ENCODE assay signal across 22 cellular contexts in the genomic region with DNA sequence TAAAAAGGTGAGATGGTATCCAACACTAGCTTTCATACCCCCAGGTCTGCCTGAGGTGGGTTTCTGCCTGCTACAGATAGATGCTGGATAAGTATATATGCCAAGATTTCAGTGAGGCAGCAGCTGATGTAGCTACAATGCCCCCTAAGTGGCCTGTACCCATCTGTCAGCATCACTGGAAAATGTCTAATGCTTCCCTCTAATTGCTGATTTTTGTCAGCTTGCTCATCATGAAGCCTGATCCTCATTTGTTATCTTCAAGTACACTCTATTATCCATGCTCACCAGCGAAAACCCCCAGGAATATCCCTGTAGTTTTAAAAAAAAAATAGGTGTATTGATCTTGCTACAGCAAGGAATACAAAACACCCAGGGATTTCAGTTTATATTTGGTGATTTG. TPM values are rescaled to one million over a fixed set of nuclear protein-coding genes. Genes with fewer than 3 reads are reported as not detected.
DNase-seq lines count a peak whose midpoint lies in the region; ATAC-seq, FAIRE-seq and TF ChIP-seq lines count a peak whose summit lies in the region.
"Had no signal": no experiment of that assay in that cellular context is flagged by ENCODE, and none has a peak within 500 bp of the region (broad histone marks: within the 10 kb centered on the region; RNA-seq: fewer than 3 reads in every experiment).

No MANE protein-coding gene starts in this region.

- H3K27me3 Mint-ChIP-seq in GM23338 (ENCODE audit: insufficient read depth, low read depth, poor library complexity) (no peaks in the 10 kb centered on the region), astrocyte (ENCODE audit: low read depth, unreplicated experiment) (no peaks in the 10 kb centered on the region)

- no peak overlapping the region for H3K9ac ChIP-seq in astrocyte (ENCODE audit: low read length)
- H3K9ac ChIP-seq: BLaER1 treated with 17β-estradiol and CSF1 and Interleukin-3, amounts not matched to agents 10 nM and 100 nM had no signal

- H3K36me3 ChIP-seq in GM23338 (ENCODE audit: insufficient read depth) (no peaks in the 10 kb centered on the region), astrocyte (ENCODE audit: insufficient read depth, low read length) (no peaks in the 10 kb centered on the region)
- H3K36me3 ChIP-seq: BLaER1 treated with 17β-estradiol and CSF1 and Interleukin-3, amounts not matched to agents 10 nM and 100 nM; HAP-1 had no signal

- DNase-seq in NCI-H82 (lab: John Stamatoyannopoulos, UW): peak; percentile 5
- no peak for DNase-seq in NCI-H82 treated with DMSO at 0.1 percent for 48 hours (lab: John Stamatoyannopoulos, UW; ENCODE audit: unreplicated experiment)
- DNase-seq in GM23338 (ENCODE audit: low spot score): no peak
- DNase-seq in astrocyte (ENCODE audit: low read depth): no peak
- no peak for DNase-seq in LoVo (ENCODE audit: low spot score)
- no peak for DNase-seq in NCI-H128 (lab: John Stamatoyannopoulos, UW; ENCODE audit: unreplicated experiment)
- DNase-seq: 8988T; Calu3; CD8-positive, alpha-beta T cell; DMS 273 treated with DMSO at 0.1 percent for 48 hours; DMS53; DND-41; EL had no signal

- no peak overlapping the region for H3K4me3 Mint-ChIP-seq in GM23338
- no peak overlapping the region for H3K4me3 Mint-ChIP-seq in astrocyte (ENCODE audit: unreplicated experiment)
- H3K4me3 Mint-ChIP-seq: CD8-positive, alpha-beta T cell had no signal

- H3K4me1 ChIP-seq in GM23338 (ENCODE audit: insufficient read depth) (no peaks in the 10 kb centered on the region), astrocyte (ENCODE audit: insufficient read depth, low read length) (no peaks in the 10 kb centered on the region)
- H3K4me1 ChIP-seq: BLaER1 treated with 17β-estradiol and CSF1 and Interleukin-3, amounts not matched to agents 10 nM and 100 nM; HAP-1 had no signal

- H3K4me1 Mint-ChIP-seq in GM23338: no peaks in the 10 kb centered on the region
- H3K4me1 Mint-ChIP-seq in astrocyte (ENCODE audit: low read depth, unreplicated experiment): peaks cover 21% of the 10 kb centered on the region

- H3K27ac Mint-ChIP-seq in GM23338: no peak overlapping the region
- H3K27ac Mint-ChIP-seq in astrocyte (ENCODE audit: unreplicated experiment): peak overlapping the region; percentile 10
- H3K27ac Mint-ChIP-seq: CD8-positive, alpha-beta T cell had no signal

- no peaks in the 10 kb centered on the region for H3F3A ChIP-seq in GM23338 (replicated peaks; ENCODE audit: low read depth)

- H4K20me1 ChIP-seq in GM23338 (replicated peaks; ENCODE audit: insufficient read depth): no peaks in the 10 kb centered on the region
- H4K20me1 ChIP-seq in astrocyte (ENCODE audit: insufficient read depth, low read length): no peaks in the 10 kb centered on the region
- H4K20me1 ChIP-seq: BLaER1 treated with 17β-estradiol and CSF1 and Interleukin-3, amounts not matched to agents 10 nM and 100 nM had no signal

- no peaks in the 10 kb centered on the region for H3K79me2 ChIP-seq in GM23338 (replicated peaks; ENCODE audit: insufficient read depth)
- no peaks in the 10 kb centered on the region for H3K79me2 ChIP-seq in astrocyte (ENCODE audit: insufficient read depth, low read length)

- H3K4me3 ChIP-seq in GM23338: no peak overlapping the region
- H3K4me3 ChIP-seq in astrocyte (ENCODE audit: insufficient read depth, low read depth, low read length): no peak overlapping the region
- H3K4me3 ChIP-seq: BLaER1 treated with 17β-estradiol and CSF1 and Interleukin-3, amounts not matched to agents 10 nM and 100 nM; HAP-1 had no signal

- H3K9me3 Mint-ChIP-seq in GM23338 (no peaks in the 10 kb centered on the region), astrocyte (ENCODE audit: unreplicated experiment) (peaks cover 2% of the 10 kb centered on the region)

- ATAC-seq in GM23338 (no peak), GM21576 (IDR thresholded peaks at IDR 0.05; ENCODE audit: unreplicated experiment) (no peak)
- ATAC-seq: CD8-positive, alpha-beta T cell had no signal

- H2AFZ ChIP-seq in GM23338 (peak overlapping the region; percentile 45; the same call in 1 of the 2 replicates), astrocyte (ENCODE audit: low read depth, low read length) (no peak overlapping the region)

- H3K4me2 ChIP-seq in GM23338 (no peak overlapping the region), astrocyte (ENCODE audit: low read length) (no peak overlapping the region)
- H3K4me2 ChIP-seq: BLaER1 treated with 17β-estradiol and CSF1 and Interleukin-3, amounts not matched to agents 10 nM and 100 nM had no signal

- no peak overlapping the region for H3K27ac ChIP-seq in GM23338 (ENCODE audit: low read depth)
- H3K27ac ChIP-seq in astrocyte (ENCODE audit: low read depth, low read length): no peak overlapping the region
- H3K27ac ChIP-seq: BLaER1 treated with 17β-estradiol and CSF1 and Interleukin-3, amounts not matched to agents 10 nM and 100 nM had no signal

- TF ChIP-seq CTCF in GM23338 (conservative IDR thresholded peaks at IDR 0.05; ENCODE audit: low read depth in 2 of 2) (no peak), astrocyte (IDR thresholded peaks at IDR 0.05; ENCODE audit: insufficient read depth, low read depth, low read length) (no peak)

- no peaks in the 10 kb centered on the region for H3K9me2 ChIP-seq in GM23338 (ENCODE audit: insufficient read depth)

- H3K36me3 Mint-ChIP-seq in GM23338 (ENCODE audit: low read depth) (no peaks in the 10 kb centered on the region), astrocyte (ENCODE audit: low read depth, unreplicated experiment) (no peaks in the 10 kb centered on the region)
- H3K36me3 Mint-ChIP-seq: CD8-positive, alpha-beta T cell had no signal

- H3K27me3 ChIP-seq in GM23338 (ENCODE audit: insufficient read depth) (no peaks in the 10 kb centered on the region), astrocyte (ENCODE audit: insufficient read depth, low read length) (no peaks in the 10 kb centered on the region)
- H3K27me3 ChIP-seq: BLaER1 treated with 17β-estradiol and CSF1 and Interleukin-3, amounts not matched to agents 10 nM and 100 nM had no signal

- no peak for FAIRE-seq in astrocyte (lab: Jason Lieb, UNC)
- FAIRE-seq: G401.6, GM12891 had no signal

- no peaks in the 10 kb centered on the region for H3K9me3 ChIP-seq in astrocyte (ENCODE audit: insufficient read depth, low read depth, low read length)
- H3K9me3 ChIP-seq: HAP-1 had no signal

TF ChIP-seq in GM23338, 12 proteins besides CTCF, POLR2A, EP300 and RAD21 (continues in another document):
- TF ChIP-seq, protein P1, sequence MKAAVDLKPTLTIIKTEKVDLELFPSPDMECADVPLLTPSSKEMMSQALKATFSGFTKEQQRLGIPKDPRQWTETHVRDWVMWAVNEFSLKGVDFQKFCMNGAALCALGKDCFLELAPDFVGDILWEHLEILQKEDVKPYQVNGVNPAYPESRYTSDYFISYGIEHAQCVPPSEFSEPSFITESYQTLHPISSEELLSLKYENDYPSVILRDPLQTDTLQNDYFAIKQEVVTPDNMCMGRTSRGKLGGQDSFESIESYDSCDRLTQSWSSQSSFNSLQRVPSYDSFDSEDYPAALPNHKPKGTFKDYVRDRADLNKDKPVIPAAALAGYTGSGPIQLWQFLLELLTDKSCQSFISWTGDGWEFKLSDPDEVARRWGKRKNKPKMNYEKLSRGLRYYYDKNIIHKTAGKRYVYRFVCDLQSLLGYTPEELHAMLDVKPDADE (IDR thresholded peaks at IDR 0.05): no peak
- TF ChIP-seq JUNB (IDR thresholded peaks at IDR 0.05; ENCODE audit: unreplicated experiment): no peak

RNA-seq across cellular contexts. Expression of a gene that starts 32.2 kb away (rescaled TPM):
- 0.52 TPM in 1 of 2 replicates, not detected in the other for total RNA-seq in GM23338 (2014; rRNA removed; shearing (Covaris generic))
- polyA plus RNA-seq in GM23338 (2016; fragmentation: Nextera tagmentation; extraction: Ambion mirVana): not detected in 2 replicates
- not detected in 2 replicates for total RNA-seq in astrocyte
- total RNA-seq: A673; Calu3; CD8-positive, alpha-beta T cell; H4; HT-29 had no signal
- polyA plus RNA-seq: AG04450 had no signal
